ENCODE assay signal across 15 cellular contexts in the genomic region with DNA sequence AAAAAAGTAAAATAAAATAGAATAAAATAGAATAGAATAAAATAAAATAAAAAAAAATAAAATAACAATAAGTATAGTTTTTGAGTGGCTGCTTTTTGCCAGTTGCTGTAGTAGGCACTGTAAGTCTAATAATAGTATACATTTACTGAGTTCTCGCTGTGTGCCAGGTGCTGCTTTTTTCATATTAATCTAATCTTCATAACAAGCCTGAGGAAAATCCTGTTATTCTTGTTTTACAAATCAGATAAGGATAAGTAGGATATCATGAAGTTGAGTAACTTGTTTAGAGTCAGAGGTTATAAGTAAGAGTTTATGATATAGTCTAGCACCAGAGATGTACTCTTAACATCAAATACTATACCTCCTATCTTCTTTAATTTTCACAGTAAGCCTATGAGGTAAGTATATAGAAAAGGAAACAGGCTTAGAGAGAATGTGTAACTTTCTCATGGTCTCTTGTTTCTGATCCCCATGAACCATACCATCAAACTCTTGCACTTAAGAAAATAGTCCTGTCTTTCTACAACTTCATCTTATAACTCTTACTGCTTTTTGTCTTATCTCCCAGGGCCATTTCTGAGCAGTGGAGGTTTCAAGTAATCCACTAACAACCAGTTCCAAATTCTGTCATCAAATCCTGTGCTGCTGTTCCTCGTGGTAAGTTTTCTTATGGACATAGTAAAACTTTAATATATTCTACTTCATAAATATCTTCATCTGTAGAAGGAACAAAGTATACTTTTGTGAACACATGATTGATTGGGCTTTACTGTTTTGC.
"Had no signal": no experiment of that assay in that cellular context is flagged by ENCODE, and none has a peak within 500 bp of the region (broad histone marks: within the 10 kb centered on the region; RNA-seq: fewer than 3 reads in every experiment).

No MANE protein-coding gene starts in this region.

- H3K9me3 Mint-ChIP-seq: activated naive CD4-positive, alpha-beta T cell treated with anti-CD3 and anti-CD28 coated beads, Interleukin-2, amount 50 U/mL, for 72 hours; activated T-helper 2 cell treated with anti-CD3 and anti-CD28 coated beads, Interferon-gamma antibody, Interleukin-2, Interleukin-4, amounts not matched to agents 10 μg/mL and 5 μg/mL and 100 μg/mL, durations not matched to agents 14 hours and 24 hours and 36 hours; natural killer cell treated with Interleukin-12 subunit alpha and Interleukin-12 subunit beta and Interleukin-15 and Interleukin-18, amount 100 ng/mL, for 72 hours had no signal

- H3K27me3 Mint-ChIP-seq: natural killer cell treated with Interleukin-12 subunit alpha and Interleukin-12 subunit beta and Interleukin-15 and Interleukin-18, amount 100 ng/mL, for 72 hours had no signal

- H3K36me3 ChIP-seq: brain microvascular endothelial cell had no signal

- H3K27ac Mint-ChIP-seq: activated naive CD4-positive, alpha-beta T cell treated with anti-CD3 and anti-CD28 coated beads, Interleukin-2, amount 50 U/mL, for 72 hours; activated T-helper 2 cell treated with anti-CD3 and anti-CD28 coated beads, Interferon-gamma antibody, Interleukin-2, Interleukin-4, amounts not matched to agents 10 μg/mL and 5 μg/mL and 100 μg/mL, durations not matched to agents 14 hours and 24 hours and 36 hours; natural killer cell treated with Interleukin-12 subunit alpha and Interleukin-12 subunit beta and Interleukin-15 and Interleukin-18, amount 100 ng/mL, for 72 hours had no signal

- H3K9me3 ChIP-seq: vagina had no signal

- H3K4me1 ChIP-seq: vagina had no signal

- H3K27me3 ChIP-seq: brain microvascular endothelial cell, vagina had no signal

- DNase-seq: activated CD4-positive, alpha-beta T cell treated with anti-CD3 and anti-CD28 coated beads, Interleukin-2, amount 50 U/mL, for 1 hour; activated CD4-positive, CD25-positive, alpha-beta regulatory T cell; amygdala; brain microvascular endothelial cell; cerebellar nuclear complex; dermis blood vessel endothelial cell; hypothalamus; occipital lobe; stimulated activated CD4-positive, alpha-beta T cell treated with anti-CD3 and anti-CD28 coated beads, Interleukin-15, amount 100 ng/mL, for 24 hours; stimulated activated CD4-positive, alpha-beta T cell treated with anti-CD3 and anti-CD28 coated beads, Interleukin-4, amount 100 ng/mL, for 24 hours had no signal

- H3K4me3 ChIP-seq: lung, vagina had no signal

- H3K4me3 Mint-ChIP-seq: natural killer cell treated with Interleukin-12 subunit alpha and Interleukin-12 subunit beta and Interleukin-15 and Interleukin-18, amount 100 ng/mL, for 72 hours had no signal

- ATAC-seq: activated naive CD4-positive, alpha-beta T cell treated with anti-CD3 and anti-CD28 coated beads, Interleukin-2, amount 50 U/mL, for 72 hours; natural killer cell treated with Interleukin-12 subunit alpha and Interleukin-12 subunit beta and Interleukin-15 and Interleukin-18, amount 100 ng/mL, for 72 hours had no signal

- H3K27ac ChIP-seq: brain microvascular endothelial cell, vagina had no signal
